Comparison of ENCODE assay signal across 1 cellular context in genomic region chr16:28573738-28574718, GRCh38.
TF ChIP-seq lines count a peak whose summit lies in the region.

No MANE protein-coding gene starts in this region.

TF ChIP-seq in GM23338, 12 proteins besides CTCF, POLR2A, EP300 and RAD21:
- TF ChIP-seq REST (IDR thresholded peaks at IDR 0.05; ENCODE audit: unreplicated experiment) (no peak), CREB1 (CRISPR knock-in tag; IDR thresholded peaks at IDR 0.05; ENCODE audit: low read depth) (no peak), JUNB (IDR thresholded peaks at IDR 0.05; ENCODE audit: unreplicated experiment) (no peak), NANOG (IDR thresholded peaks at IDR 0.05; ENCODE audit: borderline replicate concordance) (no peak), ZNF331 (CRISPR knock-in tag; IDR thresholded peaks at IDR 0.05; ENCODE audit: low read depth) (no peak), EZH2 (IDR thresholded peaks at IDR 0.05; ENCODE audit: low read depth, unreplicated experiment) (no peak), ZNF114 (CRISPR knock-in tag; IDR thresholded peaks at IDR 0.05) (no peak), EZH2phosphoT487 (IDR thresholded peaks at IDR 0.05; ENCODE audit: unreplicated experiment) (no peak), STAT1 (IDR thresholded peaks at IDR 0.05; ENCODE audit: unreplicated experiment) (no peak), POLR2AphosphoS5 (IDR thresholded peaks at IDR 0.05; ENCODE audit: low read depth) (no peak)
- TF ChIP-seq, protein P1, sequence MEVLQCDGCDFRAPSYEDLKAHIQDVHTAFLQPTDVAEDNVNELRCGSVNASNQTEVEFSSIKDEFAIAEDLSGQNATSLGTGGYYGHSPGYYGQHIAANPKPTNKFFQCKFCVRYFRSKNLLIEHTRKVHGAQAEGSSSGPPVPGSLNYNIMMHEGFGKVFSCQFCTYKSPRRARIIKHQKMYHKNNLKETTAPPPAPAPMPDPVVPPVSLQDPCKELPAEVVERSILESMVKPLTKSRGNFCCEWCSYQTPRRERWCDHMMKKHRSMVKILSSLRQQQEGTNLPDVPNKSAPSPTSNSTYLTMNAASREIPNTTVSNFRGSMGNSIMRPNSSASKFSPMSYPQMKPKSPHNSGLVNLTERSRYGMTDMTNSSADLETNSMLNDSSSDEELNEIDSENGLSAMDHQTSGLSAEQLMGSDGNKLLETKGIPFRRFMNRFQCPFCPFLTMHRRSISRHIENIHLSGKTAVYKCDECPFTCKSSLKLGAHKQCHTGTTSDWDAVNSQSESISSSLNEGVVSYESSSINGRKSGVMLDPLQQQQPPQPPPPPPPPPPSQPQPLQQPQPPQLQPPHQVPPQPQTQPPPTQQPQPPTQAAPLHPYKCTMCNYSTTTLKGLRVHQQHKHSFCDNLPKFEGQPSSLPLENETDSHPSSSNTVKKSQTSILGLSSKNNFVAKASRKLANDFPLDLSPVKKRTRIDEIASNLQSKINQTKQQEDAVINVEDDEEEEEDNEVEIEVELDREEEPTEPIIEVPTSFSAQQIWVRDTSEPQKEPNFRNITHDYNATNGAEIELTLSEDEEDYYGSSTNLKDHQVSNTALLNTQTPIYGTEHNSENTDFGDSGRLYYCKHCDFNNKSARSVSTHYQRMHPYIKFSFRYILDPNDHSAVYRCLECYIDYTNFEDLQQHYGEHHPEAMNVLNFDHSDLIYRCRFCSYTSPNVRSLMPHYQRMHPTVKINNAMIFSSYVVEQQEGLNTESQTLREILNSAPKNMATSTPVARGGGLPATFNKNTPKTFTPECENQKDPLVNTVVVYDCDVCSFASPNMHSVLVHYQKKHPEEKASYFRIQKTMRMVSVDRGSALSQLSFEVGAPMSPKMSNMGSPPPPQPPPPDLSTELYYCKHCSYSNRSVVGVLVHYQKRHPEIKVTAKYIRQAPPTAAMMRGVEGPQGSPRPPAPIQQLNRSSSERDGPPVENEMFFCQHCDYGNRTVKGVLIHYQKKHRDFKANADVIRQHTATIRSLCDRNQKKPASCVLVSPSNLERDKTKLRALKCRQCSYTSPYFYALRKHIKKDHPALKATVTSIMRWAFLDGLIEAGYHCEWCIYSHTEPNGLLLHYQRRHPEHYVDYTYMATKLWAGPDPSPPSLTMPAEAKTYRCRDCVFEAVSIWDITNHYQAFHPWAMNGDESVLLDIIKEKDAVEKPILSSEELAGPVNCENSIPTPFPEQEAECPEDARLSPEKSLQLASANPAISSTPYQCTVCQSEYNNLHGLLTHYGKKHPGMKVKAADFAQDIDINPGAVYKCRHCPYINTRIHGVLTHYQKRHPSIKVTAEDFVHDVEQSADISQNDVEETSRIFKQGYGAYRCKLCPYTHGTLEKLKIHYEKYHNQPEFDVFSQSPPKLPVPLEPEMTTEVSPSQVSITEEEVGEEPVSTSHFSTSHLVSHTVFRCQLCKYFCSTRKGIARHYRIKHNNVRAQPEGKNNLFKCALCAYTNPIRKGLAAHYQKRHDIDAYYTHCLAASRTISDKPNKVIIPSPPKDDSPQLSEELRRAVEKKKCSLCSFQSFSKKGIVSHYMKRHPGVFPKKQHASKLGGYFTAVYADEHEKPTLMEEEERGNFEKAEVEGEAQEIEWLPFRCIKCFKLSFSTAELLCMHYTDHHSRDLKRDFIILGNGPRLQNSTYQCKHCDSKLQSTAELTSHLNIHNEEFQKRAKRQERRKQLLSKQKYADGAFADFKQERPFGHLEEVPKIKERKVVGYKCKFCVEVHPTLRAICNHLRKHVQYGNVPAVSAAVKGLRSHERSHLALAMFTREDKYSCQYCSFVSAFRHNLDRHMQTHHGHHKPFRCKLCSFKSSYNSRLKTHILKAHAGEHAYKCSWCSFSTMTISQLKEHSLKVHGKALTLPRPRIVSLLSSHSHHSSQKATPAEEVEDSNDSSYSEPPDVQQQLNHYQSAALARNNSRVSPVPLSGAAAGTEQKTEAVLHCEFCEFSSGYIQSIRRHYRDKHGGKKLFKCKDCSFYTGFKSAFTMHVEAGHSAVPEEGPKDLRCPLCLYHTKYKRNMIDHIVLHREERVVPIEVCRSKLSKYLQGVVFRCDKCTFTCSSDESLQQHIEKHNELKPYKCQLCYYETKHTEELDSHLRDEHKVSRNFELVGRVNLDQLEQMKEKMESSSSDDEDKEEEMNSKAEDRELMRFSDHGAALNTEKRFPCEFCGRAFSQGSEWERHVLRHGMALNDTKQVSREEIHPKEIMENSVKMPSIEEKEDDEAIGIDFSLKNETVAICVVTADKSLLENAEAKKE (CRISPR knock-in tag; IDR thresholded peaks at IDR 0.05): no peak
- TF ChIP-seq, protein P2, sequence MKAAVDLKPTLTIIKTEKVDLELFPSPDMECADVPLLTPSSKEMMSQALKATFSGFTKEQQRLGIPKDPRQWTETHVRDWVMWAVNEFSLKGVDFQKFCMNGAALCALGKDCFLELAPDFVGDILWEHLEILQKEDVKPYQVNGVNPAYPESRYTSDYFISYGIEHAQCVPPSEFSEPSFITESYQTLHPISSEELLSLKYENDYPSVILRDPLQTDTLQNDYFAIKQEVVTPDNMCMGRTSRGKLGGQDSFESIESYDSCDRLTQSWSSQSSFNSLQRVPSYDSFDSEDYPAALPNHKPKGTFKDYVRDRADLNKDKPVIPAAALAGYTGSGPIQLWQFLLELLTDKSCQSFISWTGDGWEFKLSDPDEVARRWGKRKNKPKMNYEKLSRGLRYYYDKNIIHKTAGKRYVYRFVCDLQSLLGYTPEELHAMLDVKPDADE (IDR thresholded peaks at IDR 0.05): no peak
